ENCODE assay signal across 17 cellular contexts in genomic region chr12:27541031-27541719, GRCh38. TPM values are rescaled to one million over a fixed set of nuclear protein-coding genes. Genes with fewer than 3 reads are reported as not detected.
DNase-seq lines count a peak whose midpoint lies in the region; ATAC-seq, FAIRE-seq and TF ChIP-seq lines count a peak whose summit lies in the region.
"Had no signal": no experiment of that assay in that cellular context is flagged by ENCODE, and none has a peak within 500 bp of the region (broad histone marks: within the 10 kb centered on the region; RNA-seq: fewer than 3 reads in every experiment).

No MANE protein-coding gene starts in this region.

- ATAC-seq in HG02678 (IDR thresholded peaks at IDR 0.05; ENCODE audit: unreplicated experiment) = peak; percentile 50

- H3K79me2 ChIP-seq in astrocyte (ENCODE audit: insufficient read depth, low read length) = peaks cover 97% of the 10 kb centered on the region

- DNase-seq in astrocyte (ENCODE audit: low read depth) (no peak), type B pancreatic cell (ENCODE audit: extremely low spot score, unreplicated experiment) (no peak), esophagus muscularis mucosa (ENCODE audit: extremely low spot score) (no peak), HAP-1 (ENCODE audit: low spot score in 2 of 2) (no peak)
- no peak for DNase-seq in activated CD4-positive, alpha-beta T cell treated with anti-CD3 and anti-CD28 coated beads, Interleukin-2, amount 50 U/mL, for 1 hour
- DNase-seq: activated naive CD4-positive, alpha-beta T cell treated with Interleukin-2 at 50 U/mL for 16 hours; CD4-positive, alpha-beta T cell; NCI-H1417; NCI-H345; retina; SW 1271; WERI-Rb-1 had no signal

- H3K4me1 Mint-ChIP-seq in astrocyte (ENCODE audit: low read depth, unreplicated experiment) (peaks cover 42% of the 10 kb centered on the region), type B pancreatic cell (ENCODE audit: unreplicated experiment) (no peaks in the 10 kb centered on the region)

- H3K27me3 ChIP-seq in astrocyte (ENCODE audit: insufficient read depth, low read length) = no peaks in the 10 kb centered on the region
- H3K27me3 ChIP-seq in iPS-20b (ENCODE audit: insufficient read depth, low read length) = no peaks in the 10 kb centered on the region
- H3K27me3 ChIP-seq in esophagus muscularis mucosa = no peaks in the 10 kb centered on the region
- no peaks in the 10 kb centered on the region for H3K27me3 ChIP-seq in HAP-1 (ENCODE audit: low read depth)

- H3K27me3 Mint-ChIP-seq in astrocyte (ENCODE audit: low read depth, unreplicated experiment) = no peaks in the 10 kb centered on the region
- H3K27me3 Mint-ChIP-seq in type B pancreatic cell = no peaks in the 10 kb centered on the region

- no peak overlapping the region for H2AFZ ChIP-seq in astrocyte (ENCODE audit: low read depth, low read length)

- H3K27ac ChIP-seq in astrocyte (ENCODE audit: low read depth, low read length) = no peak overlapping the region
- no peak overlapping the region for H3K27ac ChIP-seq in iPS-20b (ENCODE audit: low read length)
- H3K27ac ChIP-seq in esophagus muscularis mucosa (replicated peaks in 1 of 4) = no peak overlapping the region
- H3K27ac ChIP-seq: KMS-11, WERI-Rb-1 had no signal

- no peak overlapping the region for H3K4me3 ChIP-seq in astrocyte (ENCODE audit: insufficient read depth, low read depth, low read length)
- H3K4me3 ChIP-seq in iPS-20b (ENCODE audit: low read length) = no peak overlapping the region
- H3K4me3 ChIP-seq in esophagus muscularis mucosa = no peak overlapping the region
- no peak overlapping the region for H3K4me3 ChIP-seq in HAP-1

- H3K36me3 ChIP-seq in astrocyte (ENCODE audit: insufficient read depth, low read length) = no peaks in the 10 kb centered on the region
- H3K36me3 ChIP-seq in iPS-20b (ENCODE audit: insufficient read depth, low read depth, low read length) = no peaks in the 10 kb centered on the region
- peaks cover 0 to 3% (median 1%) of the 10 kb centered on the region in 4 donors for H3K36me3 ChIP-seq in esophagus muscularis mucosa
- H3K36me3 ChIP-seq in HAP-1 (replicated peaks) = no peaks in the 10 kb centered on the region
- H3K36me3 ChIP-seq: WERI-Rb-1 had no signal

- no peak overlapping the region for H3K9ac ChIP-seq in astrocyte (ENCODE audit: low read length)
- peak overlapping the region; percentile 34; the same call in 1 of the 2 replicates for H3K9ac ChIP-seq in iPS-20b (ENCODE audit: low read depth, low read length)
- H3K9ac ChIP-seq: KMS-11 had no signal

- no peak for FAIRE-seq in astrocyte (lab: Jason Lieb, UNC)
- FAIRE-seq: endometrium, GM19239 had no signal

- TF ChIP-seq POLR2A in esophagus muscularis mucosa (IDR thresholded peaks at IDR 0.05; ENCODE audit: low read depth) = no peak

- H3K4me3 Mint-ChIP-seq in astrocyte (ENCODE audit: unreplicated experiment) (peak overlapping the region; percentile 30), type B pancreatic cell (no peak overlapping the region)
- H3K4me3 Mint-ChIP-seq: CD4-positive, alpha-beta T cell had no signal

- H3K27ac Mint-ChIP-seq in astrocyte (ENCODE audit: unreplicated experiment) (peak overlapping the region; percentile 90), type B pancreatic cell (peak overlapping the region; percentile 50)
- H3K27ac Mint-ChIP-seq: CD4-positive, alpha-beta T cell had no signal

- intact Hi-C loops in esophagus muscularis mucosa (cut with DNase I) = no loop called here

- in situ Hi-C loops in HAP-1 (cut with MboI; ENCODE audit: low sequenced_read_pairs) = no loop called here

- H3K9me3 ChIP-seq in astrocyte (ENCODE audit: insufficient read depth, low read depth, low read length) (no peaks in the 10 kb centered on the region), iPS-20b (ENCODE audit: insufficient read depth, low read depth, low read length) (no peaks in the 10 kb centered on the region), esophagus muscularis mucosa (no peaks in the 10 kb centered on the region), HAP-1 (no peaks in the 10 kb centered on the region)

- no peak for TF ChIP-seq EP300 in esophagus muscularis mucosa (IDR thresholded peaks at IDR 0.05)

- H3K36me3 Mint-ChIP-seq in astrocyte (ENCODE audit: low read depth, unreplicated experiment) (peaks cover 20% of the 10 kb centered on the region), type B pancreatic cell (peaks cover 33% of the 10 kb centered on the region)

- H3K4me1 ChIP-seq in astrocyte (ENCODE audit: insufficient read depth, low read length) (peaks cover 23% of the 10 kb centered on the region), iPS-20b (ENCODE audit: insufficient read depth, low read length) (peaks cover 16% of the 10 kb centered on the region), esophagus muscularis mucosa (peaks cover 50 to 78% (median 52%) of the 10 kb centered on the region in 4 donors), HAP-1 (peaks cover 4% of the 10 kb centered on the region; the same call in 1 of the 2 replicates)

- TF ChIP-seq CTCF in astrocyte (IDR thresholded peaks at IDR 0.05; ENCODE audit: insufficient read depth, low read depth, low read length) (no peak), type B pancreatic cell (conservative IDR thresholded peaks at IDR 0.05) (no peak), esophagus muscularis mucosa (IDR thresholded peaks at IDR 0.05) (no peak)

- H3K9me3 Mint-ChIP-seq in astrocyte (ENCODE audit: unreplicated experiment) = peaks cover 2% of the 10 kb centered on the region
- no peaks in the 10 kb centered on the region for H3K9me3 Mint-ChIP-seq in type B pancreatic cell

- 92% methylated on average over 7 of the region's 8 CpGs for WGBS in esophagus muscularis mucosa

- peaks cover 54% of the 10 kb centered on the region for H4K20me1 ChIP-seq in astrocyte (ENCODE audit: insufficient read depth, low read length)

- no peak overlapping the region for H3K4me2 ChIP-seq in astrocyte (ENCODE audit: low read length)
- H3K4me2 ChIP-seq: KMS-11 had no signal

RNA-seq across cellular contexts. Expression of gene PPFIBP1, which starts 17.2 kb away (rescaled TPM):
- total RNA-seq in astrocyte (140 and 147 TPM in 2 replicates), type B pancreatic cell (ENCODE audit: low replicate concordance) (68.3 and 118 TPM in 2 replicates), esophagus muscularis mucosa (10 to 100 TPM; 53.2 to 79.0 (median 66.5) TPM)
